8 cellular contexts compared by ENCODE assay signal in genomic region chr2:178796079-178796677, GRCh38. TPM values are rescaled to one million over a fixed set of nuclear protein-coding genes. Genes with fewer than 3 reads are reported as not detected.
DNase-seq lines count a peak whose midpoint lies in the region; ATAC-seq and TF ChIP-seq lines count a peak whose summit lies in the region.

No MANE protein-coding gene starts in this region.

- H3K4me1 ChIP-seq in stomach, result no peaks in the 10 kb centered on the region

- H3K36me3 ChIP-seq in BJ (ENCODE audit: control insufficient read depth, insufficient read depth, low read length) (no peaks in the 10 kb centered on the region), stomach (no peaks in the 10 kb centered on the region)

- no peak for TF ChIP-seq POLR2A in stomach (IDR thresholded peaks at IDR 0.05)

- DNase-seq in BJ (ENCODE audit: low read depth), result peak; percentile 6
- peak; percentile 9 for DNase-seq in HS-27A (ENCODE audit: low read depth)
- DNase-seq in RWPE1 (ENCODE audit: low spot score), result peak; percentile 17
- DNase-seq in fibroblast of villous mesenchyme (ENCODE audit: low read depth), result peak; percentile 52
- no peak for DNase-seq in stomach

- no peak overlapping the region for H3K27ac ChIP-seq in RWPE1
- H3K27ac ChIP-seq in stomach, result no peak overlapping the region

- H3K4me3 ChIP-seq in BJ (ENCODE audit: low read depth, low read length), result no peak overlapping the region
- no peak overlapping the region for H3K4me3 ChIP-seq in fibroblast of villous mesenchyme (ENCODE audit: low read depth, low read length)
- no peak overlapping the region for H3K4me3 ChIP-seq in stomach

- CTCF ChIA-PET in BJ (lab: Yijun Ruan, JAX), result interaction anchor here (1.3 to 3.9 kb wide), 4 partner anchors 15 to 119 kb away, joined by 4 to 25 read pairs (median 7); no protein-coding TSS in a partner anchor
- CTCF ChIA-PET in RWPE1 (lab: Yijun Ruan, JAX), result interaction anchor here (0.7 to 1.2 kb wide), 4 partner anchors 16 to 114 kb away, joined by 3 to 5 read pairs (median 3); no protein-coding TSS in a partner anchor

- intact Hi-C loops in stomach (cut with DNase I; ENCODE audit: low total_unique reads), result loop anchor here (10.0 kb wide), 1 partner anchor 119 kb away; no protein-coding TSS in a partner anchor

- POLR2A ChIA-PET in BJ (lab: Charles Lee) (no interaction called here), RWPE1 (lab: Yijun Ruan, JAX; ENCODE audit: low non-redundant PET) (no interaction called here)

- ATAC-seq in GM18520 (IDR thresholded peaks at IDR 0.05; ENCODE audit: unreplicated experiment), result no peak
- no peak for ATAC-seq in HG03439 (IDR thresholded peaks at IDR 0.05; ENCODE audit: unreplicated experiment)
- no peak for ATAC-seq in GM19023 (IDR thresholded peaks at IDR 0.05; ENCODE audit: unreplicated experiment)

- TF ChIP-seq CTCF in BJ (IDR thresholded peaks at IDR 0.05; ENCODE audit: insufficient read depth, low read depth, low read length), result peak; percentile 45
- TF ChIP-seq CTCF in RWPE1 (conservative IDR thresholded peaks at IDR 0.05; ENCODE audit: low read depth), result peak; percentile 66
- TF ChIP-seq CTCF in fibroblast of villous mesenchyme (IDR thresholded peaks at IDR 0.05; ENCODE audit: insufficient read depth, low read depth, low read length), result peak; percentile 40
- TF ChIP-seq CTCF in stomach (IDR thresholded peaks at IDR 0.05), result peak in 5 of 7 experiments; percentile 20 to 63 (median 53)

- H3K9me3 ChIP-seq in stomach, result no peaks in the 10 kb centered on the region

- no peak for TF ChIP-seq EP300 in stomach (IDR thresholded peaks at IDR 0.05)

- H3K27me3 ChIP-seq in BJ (ENCODE audit: control insufficient read depth, insufficient read depth, low read length) (peaks cover 2% of the 10 kb centered on the region; the same call in 1 of the 2 replicates), stomach (no peaks in the 10 kb centered on the region)

- 84 to 96% (median 93%) methylated on average over 2 of the region's 2 CpGs for WGBS in stomach, 5 donors

RNA-seq across cellular contexts. Expression of gene TTN, which starts 11.0 kb away (rescaled TPM):
- polyA plus RNA-seq in BJ (2011; rRNA removed) (not detected in 2 replicates), stomach (under 1 TPM; 0.03 to 0.37 (median 0.31) TPM)
- under 0.01 TPM in 2 replicates for polyA minus RNA-seq in BJ (2011; rRNA and poly(A)+ RNA removed)
- total RNA-seq in fibroblast of villous mesenchyme (under 0.01 TPM in 2 replicates), stomach (10 to 100 TPM in 1 of 5 donors, 1 to 10 TPM in 4; 1.8 to 12.8 (median 3.9) TPM)
